ENCODE assay signal across 14 cellular contexts in the genomic region with DNA sequence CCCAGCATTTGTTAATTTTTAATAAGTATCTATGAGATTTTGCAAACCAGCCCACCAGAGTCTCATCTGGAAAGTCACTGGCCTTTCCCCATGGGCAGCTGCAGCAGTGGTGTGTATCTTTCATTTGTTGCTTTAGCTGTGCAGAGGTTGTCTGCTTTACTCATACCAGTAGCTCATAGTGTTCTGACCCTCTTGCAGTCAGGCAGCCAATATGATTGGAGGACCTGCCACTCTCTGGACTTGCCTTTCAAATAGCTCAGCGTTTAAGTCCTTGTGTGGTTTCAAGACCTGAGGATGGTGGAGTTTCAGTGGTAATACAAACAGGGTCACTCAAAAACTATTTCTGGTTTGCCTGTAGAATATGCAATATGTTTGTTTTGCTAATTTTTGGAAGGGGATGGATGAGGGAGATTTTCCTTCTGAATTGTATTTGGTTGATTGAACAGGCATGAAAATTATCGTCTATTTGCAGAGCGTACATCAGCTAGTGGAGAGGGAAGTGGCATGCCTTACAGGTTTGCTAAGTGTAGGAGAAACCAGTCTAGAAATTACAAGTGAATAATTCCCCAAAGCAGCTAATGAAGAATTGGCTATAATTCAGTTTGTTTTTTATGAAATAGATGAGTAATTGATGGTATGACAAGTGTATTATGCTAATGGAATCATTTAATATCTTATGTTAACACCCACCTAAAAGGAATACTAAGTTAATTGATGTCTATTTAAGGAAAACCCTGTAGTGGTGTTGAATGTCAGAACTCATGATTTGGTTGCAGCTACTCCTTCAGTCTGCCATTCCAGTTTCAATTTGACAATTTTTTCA. TPM values are rescaled to one million over a fixed set of nuclear protein-coding genes. Genes with fewer than 3 reads are reported as not detected.
DNase-seq lines count a peak whose midpoint lies in the region; ATAC-seq and TF ChIP-seq lines count a peak whose summit lies in the region.
"Had no signal": no experiment of that assay in that cellular context is flagged by ENCODE, and none has a peak within 500 bp of the region (broad histone marks: within the 10 kb centered on the region; RNA-seq: fewer than 3 reads in every experiment).

No MANE protein-coding gene starts in this region.

- TF ChIP-seq CTCF in GM13976 (IDR thresholded peaks at IDR 0.05; ENCODE audit: borderline replicate concordance, control extremely low read depth, extremely low read depth, insufficient read depth, missing control alignments) (no peak), foreskin fibroblast (IDR thresholded peaks at IDR 0.05; ENCODE audit: low read depth, low read length) (no peak)

- H3K4me3 ChIP-seq in foreskin fibroblast (ENCODE audit: low read depth in 1 of 2, low read length in 2 of 2), result no peak overlapping the region
- H3K4me3 ChIP-seq: colonic mucosa, gastrocnemius medialis, GM23338 had no signal

- in situ Hi-C loops in GM13976 (cut with MboI; ENCODE audit: low sequenced_read_pairs, unreplicated experiment), result no loop called here

- peaks cover 20% of the 10 kb centered on the region for H3K36me3 Mint-ChIP-seq in T-cell

- ATAC-seq in HG02623 (IDR thresholded peaks at IDR 0.05; ENCODE audit: unreplicated experiment) (peak; percentile 98), HG03439 (IDR thresholded peaks at IDR 0.05; ENCODE audit: unreplicated experiment) (peak; percentile 98), T-cell (replicated peaks in 1 of 4) (no peak)
- ATAC-seq: gastrocnemius medialis, GM23338 had no signal

- no peak overlapping the region for H3K27ac Mint-ChIP-seq in T-cell
- H3K27ac Mint-ChIP-seq: GM23338 had no signal

- no peak overlapping the region for H3K4me3 Mint-ChIP-seq in T-cell
- H3K4me3 Mint-ChIP-seq: GM23338 had no signal

- no peaks in the 10 kb centered on the region for H3K4me1 Mint-ChIP-seq in T-cell
- H3K4me1 Mint-ChIP-seq: GM23338 had no signal

- H3K9me3 Mint-ChIP-seq in T-cell, result no peaks in the 10 kb centered on the region
- H3K9me3 Mint-ChIP-seq: GM23338 had no signal

- peak; percentile 33 for DNase-seq in GM13976 (ENCODE audit: low spot score)
- DNase-seq in GM19238 (ENCODE audit: insufficient read length, low spot score), result peak; percentile 19
- DNase-seq in foreskin fibroblast, result no peak
- DNase-seq in NCI-H1436 treated with DMSO at 0.1 percent for 48 hours (lab: John Stamatoyannopoulos, UW), result no peak
- DNase-seq in T-cell, result no peak
- no peak for DNase-seq in NCI-H187 (lab: John Stamatoyannopoulos, UW)
- DNase-seq: activated CD8-positive, alpha-beta memory T cell treated with anti-CD3 and anti-CD28 coated beads, Interleukin-2, amount 50 U/mL, for 4 hours; colonic mucosa; gastrocnemius medialis; mesenchymal stem cell; NCI-H82 had no signal

- H3K27me3 Mint-ChIP-seq in T-cell, result no peaks in the 10 kb centered on the region

- POLR2A ChIA-PET in T-cell (lab: Charles Lee), result no interaction called here

- CTCF ChIA-PET in T-cell (lab: Charles Lee), result interaction anchor here (0.6 kb wide), 2 partner anchors 33 to 202 kb away, joined by 4 to 8 read pairs; no protein-coding TSS in a partner anchor

RNA-seq across cellular contexts. Expression of a gene that starts 8.9 kb away (rescaled TPM):
- total RNA-seq in T-cell, result 1 to 10 TPM; 6.1 to 9.9 (median 6.7) TPM

RNA-seq across cellular contexts. Expression of a gene that starts 55.4 kb away (rescaled TPM):
- total RNA-seq in T-cell, result under 1 TPM in 2 of 5 donors, not detected in 3; 0.06 to 0.50 TPM

Comparison
In these comparisons a context has a peak if more than half of its experiments do, and no peak if none do; other contexts are left out.
1. DNase-seq: peak in GM13976 (single experiment) and GM19238 (single experiment); none in foreskin fibroblast (0 of 2), NCI-H1436 treated with DMSO at 0.1 percent for 48 hours (single experiment), T-cell (0 of 34) and NCI-H187 (0 of 2).
2. ATAC-seq: peak in HG02623 (single experiment) and HG03439 (single experiment); none in T-cell (0 of 4).